In the genomic region with DNA sequence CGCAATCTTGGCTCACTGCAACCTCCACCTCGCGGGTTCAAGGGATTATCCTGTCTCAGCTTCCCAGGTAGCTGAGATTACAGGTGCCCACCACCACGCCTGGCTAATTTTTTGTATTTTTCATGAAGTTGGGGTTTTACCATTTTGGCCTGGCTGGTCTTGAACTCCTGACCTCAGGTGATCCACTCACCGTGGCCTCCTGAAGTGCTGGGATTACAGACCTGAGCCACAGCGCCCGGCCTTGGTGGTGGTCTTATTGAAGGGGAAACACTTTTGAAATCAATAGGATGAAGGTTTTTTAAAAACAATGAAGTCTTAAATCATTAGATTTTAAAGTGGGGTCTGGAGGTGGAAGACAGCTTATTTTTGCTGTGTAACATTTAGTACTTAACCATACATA, we compare ENCODE assay signal across 1 cellular context.
A peak's percentile ranks its signal among the peaks of the same experiment; 100 is the strongest.
TF ChIP-seq lines count a peak whose summit lies in the region.

No MANE protein-coding gene starts in this region.

TF ChIP-seq in HepG2, 621 proteins besides CTCF, POLR2A, EP300 and RAD21:
- TF ChIP-seq ZBTB33 (CRISPR knock-in tag; IDR thresholded peaks at IDR 0.05): peak; percentile 21; the same call in 1 of the 2 replicates
